ENCODE assay signal across 23 cellular contexts in genomic region chr16:84823926-84824325, GRCh38. TPM values are rescaled to one million over a fixed set of nuclear protein-coding genes. Genes with fewer than 3 reads are reported as not detected.
A peak's percentile ranks its signal among the peaks of the same experiment; 100 is the strongest.
DNase-seq lines count a peak whose midpoint lies in the region; ATAC-seq and TF ChIP-seq lines count a peak whose summit lies in the region.
"Had no signal": no experiment of that assay in that cellular context is flagged by ENCODE, and none has a peak within 500 bp of the region (broad histone marks: within the 10 kb centered on the region; RNA-seq: fewer than 3 reads in every experiment).

No MANE protein-coding gene starts in this region.

- H3K79me2 ChIP-seq in hepatocyte: peaks cover 72% of the 10 kb centered on the region

- ATAC-seq in left cardiac atrium: no peak
- ATAC-seq: PC-3; stimulated activated naive CD8-positive, alpha-beta T cell treated with anti-CD3 and anti-CD28 coated beads, Interleukin-15, amount 100 ng/mL, for 72 hours had no signal

- H4K20me1 ChIP-seq in hepatocyte (ENCODE audit: insufficient read depth, poor library complexity, severe bottlenecking): peaks cover 10% of the 10 kb centered on the region

- TF ChIP-seq CTCF in left ventricle myocardium inferior (IDR thresholded peaks at IDR 0.05; ENCODE audit: borderline replicate concordance) (no peak), hepatocyte (IDR thresholded peaks at IDR 0.05; ENCODE audit: poor library complexity) (no peak), sigmoid colon (IDR thresholded peaks at IDR 0.05) (no peak), GM13977 (IDR thresholded peaks at IDR 0.05; ENCODE audit: extremely low read depth, insufficient read depth, missing control alignments) (no peak)

- TF ChIP-seq EP300 in sigmoid colon (IDR thresholded peaks at IDR 0.05): no peak

- DNase-seq in left ventricle myocardium inferior (no peak), left cardiac atrium (no peak), hepatocyte (ENCODE audit: low spot score) (no peak), sigmoid colon (no peak), DMS79 treated with DMSO at 0.1 percent for 48 hours (lab: John Stamatoyannopoulos, UW) (no peak), GM13977 (ENCODE audit: low spot score) (no peak), NCI-H2107 (lab: John Stamatoyannopoulos, UW) (no peak)
- DNase-seq: activated B cell treated with CpG ODN at 0.5 μM for 24 hours; activated CD4-positive, alpha-beta T cell treated with anti-CD3 and anti-CD28 coated beads, Interleukin-2, amount 50 U/mL, for 4 hours; activated CD8-positive, alpha-beta memory T cell treated with anti-CD3 and anti-CD28 coated beads, Interleukin-2, amount 50 U/mL, for 4 hours; activated naive CD8-positive, alpha-beta T cell treated with anti-CD3 and anti-CD28 coated beads for 36 hours; DMS153; islet precursor cell; NCI-H1417; NCI-H2081; NCI-H510A; PC-3; SHP77 treated with DMSO at 0.1 percent for 48 hours; stimulated activated CD4-positive, alpha-beta T cell treated with anti-CD3 and anti-CD28 coated beads, Interleukin-15, amount 100 ng/mL, for 24 hours; stimulated activated naive CD8-positive, alpha-beta T cell treated with anti-CD3 and anti-CD28 coated beads, Interleukin-15, amount 100 ng/mL, for 72 hours; T1000 had no signal

- no peak overlapping the region for H2AFZ ChIP-seq in hepatocyte

- peak overlapping the region; percentile 76 for H3K4me3 ChIP-seq in left ventricle myocardium inferior
- no peak overlapping the region for H3K4me3 ChIP-seq in hepatocyte
- peak overlapping the region in 2 of 4 donors; percentile 74 to 85 for H3K4me3 ChIP-seq in sigmoid colon
- peak overlapping the region; percentile 61 for H3K4me3 ChIP-seq in urinary bladder (ENCODE audit: low read depth, low read length)

- in situ Hi-C loops in GM13977 (cut with MboI; ENCODE audit: low pct_unique_long_range_greater_than_20kb, low sequenced_read_pairs, unreplicated experiment): no loop called here

- no peaks in the 10 kb centered on the region for H3K9me3 ChIP-seq in left ventricle myocardium inferior (replicated peaks)
- no peaks in the 10 kb centered on the region for H3K9me3 ChIP-seq in hepatocyte (ENCODE audit: low read depth)
- H3K9me3 ChIP-seq in sigmoid colon: no peaks in the 10 kb centered on the region

- 73% methylated on average over 5 of the region's 5 CpGs for WGBS in hepatocyte (ENCODE audit: low lambda C conversion rate, missing lambda C conversion rate)
- 30 to 53% methylated on average over 5 of the region's 5 CpGs for WGBS in sigmoid colon, 2 donors
- 56% methylated on average over 5 of the region's 5 CpGs for WGBS in urinary bladder

- H3K9me2 ChIP-seq in hepatocyte (replicated peaks; ENCODE audit: insufficient read depth): no peaks in the 10 kb centered on the region

- H3K36me3 ChIP-seq in left ventricle myocardium inferior: no peaks in the 10 kb centered on the region
- H3K36me3 ChIP-seq in hepatocyte (replicated peaks; ENCODE audit: insufficient read depth, low read depth): no peaks in the 10 kb centered on the region
- H3K36me3 ChIP-seq in sigmoid colon: peaks cover 0 to 28% (median 0%) of the 10 kb centered on the region in 4 donors
- H3K36me3 ChIP-seq in urinary bladder (ENCODE audit: insufficient read depth): no peaks in the 10 kb centered on the region

- H3K27me3 ChIP-seq in left ventricle myocardium inferior (ENCODE audit: low read depth): peaks cover 30% of the 10 kb centered on the region
- no peaks in the 10 kb centered on the region for H3K27me3 ChIP-seq in hepatocyte
- no peaks in the 10 kb centered on the region for H3K27me3 ChIP-seq in sigmoid colon

- H3K27ac ChIP-seq in left ventricle myocardium inferior (replicated peaks) (peak overlapping the region; percentile 83), hepatocyte (peak overlapping the region; percentile 96), sigmoid colon (peak overlapping the region; percentile 96 to 100 (median 98)), urinary bladder (ENCODE audit: low read depth) (peak overlapping the region; percentile 43)

- TF ChIP-seq POLR2A in sigmoid colon (IDR thresholded peaks at IDR 0.05): no peak

- H3K4me1 ChIP-seq in left ventricle myocardium inferior (peaks cover 69% of the 10 kb centered on the region), hepatocyte (ENCODE audit: insufficient read depth) (peaks cover 33% of the 10 kb centered on the region), sigmoid colon (peaks cover 0 to 92% (median 82%) of the 10 kb centered on the region in 4 donors), urinary bladder (ENCODE audit: insufficient read depth) (no peaks in the 10 kb centered on the region)

- H3K4me2 ChIP-seq in hepatocyte: peak overlapping the region; percentile 90

- intact Hi-C loops in left ventricle myocardium inferior (cut with micrococcal nuclease): no loop called here
- intact Hi-C loops in left cardiac atrium (cut with DNase I): no loop called here
- intact Hi-C loops in sigmoid colon (cut with DNase I): loop anchor here (10.0 kb wide), 1 partner anchor 529 kb away; the partner anchor contains the start of gene WFDC1

RNA-seq across cellular contexts. Expression of gene CRISPLD2, which starts 4.1 kb away (rescaled TPM):
- total RNA-seq in left ventricle myocardium inferior (12.8 TPM), left cardiac atrium (10 to 100 TPM; 36.1 to 58.3 TPM), hepatocyte (253 and 281 TPM in 2 replicates), sigmoid colon (100 to 1,000 TPM; 140 to 545 (median 260) TPM), urinary bladder (69.1 TPM)
- polyA plus RNA-seq in hepatocyte (284 and 315 TPM in 2 replicates), sigmoid colon (10 to 100 TPM in 1 of 3 donors, 1 to 10 TPM in 2; 3.0 to 27.3 (median 6.0) TPM), urinary bladder (228 TPM)
- total RNA-seq: activated B cell treated with CpG ODN at 0.5 μM for 24 hours; activated naive CD8-positive, alpha-beta T cell treated with anti-CD3 and anti-CD28 coated beads for 36 hours had no signal
- polyA plus RNA-seq: IgD-negative memory B cell had no signal

Comparison
In these comparisons a context has a peak if more than half of its experiments do, and no peak if none do; other contexts are left out.
1. H3K27ac ChIP-seq: peak in every context shown above with its lines; median percentile 98 in sigmoid colon; 96 in hepatocyte; 83 in left ventricle myocardium inferior; 43 in urinary bladder.